Comparison of ENCODE assay signal across 16 cellular contexts in genomic region chr5:38465045-38465444, GRCh38.
DNase-seq lines count a peak whose midpoint lies in the region; ATAC-seq and TF ChIP-seq lines count a peak whose summit lies in the region.
"Had no signal": no experiment of that assay in that cellular context is flagged by ENCODE, and none has a peak within 500 bp of the region (broad histone marks: within the 10 kb centered on the region; RNA-seq: fewer than 3 reads in every experiment).

No MANE protein-coding gene starts in this region.

- DNase-seq in AG10803 (ENCODE audit: low read depth): peak; percentile 54
- DNase-seq in LHCN-M2 (ENCODE audit: low read depth): peak; percentile 82
- DNase-seq in adipocyte (ENCODE audit: low read depth): peak; percentile 63
- DNase-seq in myocyte (ENCODE audit: low read depth): peak; percentile 87
- no peak for DNase-seq in dorsolateral prefrontal cortex
- no peak for DNase-seq in midbrain (lab: John Stamatoyannopoulos, UW)
- no peak for DNase-seq in stimulated activated CD4-positive, alpha-beta T cell treated with anti-CD3 and anti-CD28 coated beads, Interleukin-4, amount 100 ng/mL, for 24 hours
- no peak for DNase-seq in omental fat pad (ENCODE audit: low spot score)
- DNase-seq: C1 segment of cervical spinal cord; colonic mucosa; NCI-H2029; stimulated activated CD4-positive, alpha-beta T cell treated with anti-CD3 and anti-CD28 coated beads, Interleukin-4, amount 100 ng/mL, for 4 hours; T-cell had no signal

- no peaks in the 10 kb centered on the region for H3K9me3 ChIP-seq in adipocyte (ENCODE audit: control insufficient read depth, low read length)
- H3K9me3 ChIP-seq: colonic mucosa had no signal

- H3K9ac ChIP-seq in adipocyte (ENCODE audit: low read length): peak overlapping the region; percentile 87

- H3K4me3 ChIP-seq in AG10803 (ENCODE audit: low read length) (no peak overlapping the region), adipocyte (ENCODE audit: low read length) (peak overlapping the region; percentile 2), dorsolateral prefrontal cortex (no peak overlapping the region)
- H3K4me3 ChIP-seq: colonic mucosa, GM12878 had no signal

- peaks cover 10% of the 10 kb centered on the region for H3K36me3 ChIP-seq in adipocyte (ENCODE audit: control insufficient read depth, insufficient read depth, low read length, severe bottlenecking)
- H3K36me3 ChIP-seq: colonic mucosa had no signal

- ATAC-seq in omental fat pad (ENCODE audit: low FRiP score): no peak
- ATAC-seq: activated CD4-positive, CD25-positive, alpha-beta regulatory T cell treated with anti-CD3 and anti-CD28 coated beads, Interleukin-2, amount 50 U/mL, for 24 hours; GM12878; stimulated activated memory B cell treated with anti-CD40 and anti-IgM and Interleukin-4, amounts not matched to agents 10 μg/mL and 1 μg/mL and 100 μg/mL, for 72 hours; T-cell had no signal

- H3K4me1 ChIP-seq in adipocyte (ENCODE audit: control insufficient read depth, insufficient read depth, low read length): peaks cover 71% of the 10 kb centered on the region
- H3K4me1 ChIP-seq: colonic mucosa had no signal

- H3K27me3 ChIP-seq in adipocyte (replicated peaks; ENCODE audit: control insufficient read depth, insufficient read depth, low read length) (no peaks in the 10 kb centered on the region), dorsolateral prefrontal cortex (no peaks in the 10 kb centered on the region)
- H3K27me3 ChIP-seq: colonic mucosa had no signal

- TF ChIP-seq CTCF in AG10803 (conservative IDR thresholded peaks at IDR 0.05; ENCODE audit: low read length) (no peak), dorsolateral prefrontal cortex (IDR thresholded peaks at IDR 0.05 in 54 of 56, conservative IDR thresholded peaks at IDR 0.05 in 2 of 56; ENCODE audit: low read depth in 1 of 56, partially characterized antibody in 56 of 56) (no peak), omental fat pad (IDR thresholded peaks at IDR 0.05) (no peak)

- intact Hi-C loops in dorsolateral prefrontal cortex (cut with DNase I): no loop called here

- no peak overlapping the region for H3K27ac ChIP-seq in dorsolateral prefrontal cortex
- H3K27ac ChIP-seq: colonic mucosa had no signal

Comparison
In these comparisons a context has a peak if more than half of its experiments do, and no peak if none do; other contexts are left out.
1. DNase-seq: peak in AG10803 (single experiment), LHCN-M2 (single experiment), adipocyte (single experiment) and myocyte (single experiment); none in dorsolateral prefrontal cortex (0 of 10), midbrain (single experiment), stimulated activated CD4-positive, alpha-beta T cell treated with anti-CD3 and anti-CD28 coated beads, Interleukin-4, amount 100 ng/mL, for 24 hours (single experiment) and omental fat pad (single experiment).